13 cellular contexts compared by ENCODE assay signal in genomic region chr6:1190361-1190760, GRCh38.
A peak's percentile ranks its signal among the peaks of the same experiment; 100 is the strongest.
DNase-seq lines count a peak whose midpoint lies in the region; ATAC-seq and TF ChIP-seq lines count a peak whose summit lies in the region.
"Had no signal": no experiment of that assay in that cellular context is flagged by ENCODE, and none has a peak within 500 bp of the region (broad histone marks: within the 10 kb centered on the region; RNA-seq: fewer than 3 reads in every experiment).

No MANE protein-coding gene starts in this region.

- peaks cover 6% of the 10 kb centered on the region for H3K9me3 ChIP-seq in WERI-Rb-1 (ENCODE audit: severe bottlenecking)
- H3K9me3 ChIP-seq in gastroesophageal sphincter, result peaks cover 0 to under 1% (median 0%) of the 10 kb centered on the region in 3 donors
- H3K9me3 ChIP-seq in upper lobe of right lung, result no peaks in the 10 kb centered on the region
- H3K9me3 ChIP-seq: prostate gland had no signal

- TF ChIP-seq EP300 in gastroesophageal sphincter (IDR thresholded peaks at IDR 0.05), result no peak

- H3K27me3 ChIP-seq in WERI-Rb-1 (ENCODE audit: insufficient read depth, low read depth, severe bottlenecking), result no peaks in the 10 kb centered on the region
- H3K27me3 ChIP-seq in gastroesophageal sphincter, result no peaks in the 10 kb centered on the region
- no peaks in the 10 kb centered on the region for H3K27me3 ChIP-seq in upper lobe of right lung

- H3K4me1 ChIP-seq in gastroesophageal sphincter (no peaks in the 10 kb centered on the region), upper lobe of right lung (no peaks in the 10 kb centered on the region)
- H3K4me1 ChIP-seq: prostate gland had no signal

- H3K27ac ChIP-seq in WERI-Rb-1 (peak overlapping the region; percentile 87), gastroesophageal sphincter (no peak overlapping the region), upper lobe of right lung (no peak overlapping the region)
- H3K27ac ChIP-seq: prostate gland had no signal

- DNase-seq in NCI-H524 (lab: John Stamatoyannopoulos, UW) (peak; percentile 17 to 36), NCI-H524 treated with DMSO at 0.1 percent for 48 hours (lab: John Stamatoyannopoulos, UW) (no peak), WERI-Rb-1 (peak; percentile 95), upper lobe of right lung (no peak), NAMALWA (ENCODE audit: low spot score) (no peak)
- DNase-seq in stimulated activated CD4-positive, alpha-beta T cell treated with anti-CD3 and anti-CD28 coated beads, Interleukin-4, amount 100 ng/mL, for 4 hours, result no peak
- DNase-seq: activated CD8-positive, alpha-beta memory T cell treated with anti-CD3 and anti-CD28 coated beads for 24 hours; caudate nucleus; NCI-H1092 had no signal

- peak overlapping the region; percentile 17 for H3K4me3 ChIP-seq in WERI-Rb-1 (ENCODE audit: low read depth, low read length)
- no peak overlapping the region for H3K4me3 ChIP-seq in gastroesophageal sphincter
- H3K4me3 ChIP-seq in upper lobe of right lung, result no peak overlapping the region
- H3K4me3 ChIP-seq: GM12878, prostate gland had no signal

- TF ChIP-seq POLR2A in gastroesophageal sphincter (IDR thresholded peaks at IDR 0.05), result no peak

- intact Hi-C loops in upper lobe of right lung (cut with DNase I), result no loop called here

- 30% methylated on average over 4 of the region's 5 CpGs; no CpG with 5 or more reads in 1 of the 2 donors for WGBS in gastroesophageal sphincter (ENCODE audit: low coverage in 1 of 2), 2 donors

- TF ChIP-seq CTCF in WERI-Rb-1 (IDR thresholded peaks at IDR 0.05; ENCODE audit: low read depth, low read length) (no peak), gastroesophageal sphincter (IDR thresholded peaks at IDR 0.05) (no peak), upper lobe of right lung (IDR thresholded peaks at IDR 0.05) (no peak)

- ATAC-seq in gastroesophageal sphincter (peak; percentile 39), upper lobe of right lung (peak; percentile 48), GM18861 (IDR thresholded peaks at IDR 0.05; ENCODE audit: unreplicated experiment) (no peak)
- ATAC-seq: GM12878 had no signal

- no peaks in the 10 kb centered on the region for H3K36me3 ChIP-seq in WERI-Rb-1
- no peaks in the 10 kb centered on the region for H3K36me3 ChIP-seq in gastroesophageal sphincter
- no peaks in the 10 kb centered on the region for H3K36me3 ChIP-seq in upper lobe of right lung
- H3K36me3 ChIP-seq: prostate gland had no signal

Comparison
In these comparisons a context has a peak if more than half of its experiments do, and no peak if none do; other contexts are left out.
1. DNase-seq: peak in NCI-H524 (2 of 2) and WERI-Rb-1 (single experiment); none in NCI-H524 treated with DMSO at 0.1 percent for 48 hours (single experiment), upper lobe of right lung (single experiment), stimulated activated CD4-positive, alpha-beta T cell treated with anti-CD3 and anti-CD28 coated beads, Interleukin-4, amount 100 ng/mL, for 4 hours (0 of 2) and NAMALWA (single experiment).